Comparison of ENCODE assay signal across 17 cellular contexts in genomic region chr1:19071674-19072281, GRCh38.
DNase-seq lines count a peak whose midpoint lies in the region; FAIRE-seq and TF ChIP-seq lines count a peak whose summit lies in the region.
"Had no signal": no experiment of that assay in that cellular context is flagged by ENCODE, and none has a peak within 500 bp of the region (broad histone marks: within the 10 kb centered on the region; RNA-seq: fewer than 3 reads in every experiment).

No MANE protein-coding gene starts in this region.

- no peaks in the 10 kb centered on the region for H3K9me3 ChIP-seq in HUES6 (ENCODE audit: control insufficient read depth, insufficient read depth, low read depth, low read length)
- H3K9me3 ChIP-seq in prostate gland: no peaks in the 10 kb centered on the region
- H3K9me3 ChIP-seq: HAP-1 had no signal

- no peaks in the 10 kb centered on the region for H3K27me3 ChIP-seq in HUES6 (ENCODE audit: control insufficient read depth, insufficient read depth, low read length)
- no peaks in the 10 kb centered on the region for H3K27me3 ChIP-seq in prostate gland (replicated peaks; ENCODE audit: insufficient read depth)

- FAIRE-seq in GM12891 (lab: Jason Lieb, UNC): no peak
- FAIRE-seq: GM18507, HTR-8/SVneo had no signal

- peaks cover 37% of the 10 kb centered on the region for H3K36me3 Mint-ChIP-seq in endothelial cell (ENCODE audit: low read depth, unreplicated experiment)

- H3K27ac ChIP-seq in HUES6 (ENCODE audit: low read depth, low read length) (0 out of 2 replicates have a peak overlapping the region, but pooled peaks have one; percentile 9), prostate gland (peak overlapping the region; percentile 47 to 81)

- TF ChIP-seq POLR2A in GM12891 (IDR thresholded peaks at IDR 0.05; ENCODE audit: low read depth, low read length) (peak; percentile 3; the same call in 1 of the 2 replicates), prostate gland (IDR thresholded peaks at IDR 0.05) (no peak)

- H3K4me3 Mint-ChIP-seq in endothelial cell (ENCODE audit: unreplicated experiment): no peak overlapping the region

- DNase-seq in GM12891 (ENCODE audit: insufficient read length, low spot score): no peak
- no peak for DNase-seq in endothelial cell (ENCODE audit: low spot score)
- DNase-seq in prostate gland (ENCODE audit: low spot score): peak; percentile 75
- DNase-seq in SIG-M5 (lab: John Stamatoyannopoulos, UW): no peak
- DNase-seq in EL: no peak
- DNase-seq in SHP77 (lab: John Stamatoyannopoulos, UW): no peak
- DNase-seq: DMS53, KBM-7, NCI-H1048, NCI-H146, NCI-H226, NCI-H526, RPMI8226 had no signal

- H3K4me3 ChIP-seq in HUES6 (ENCODE audit: low read depth, low read length) (no peak overlapping the region), prostate gland (no peak overlapping the region)
- H3K4me3 ChIP-seq: HAP-1 had no signal

- no peaks in the 10 kb centered on the region for H3K9me3 Mint-ChIP-seq in endothelial cell (ENCODE audit: unreplicated experiment)

- intact Hi-C loops in prostate gland (cut with DNase I): loop anchor here (5.0 kb wide), 1 partner anchor 59 kb away; no protein-coding TSS in a partner anchor

- H3K4me1 ChIP-seq in HUES6 (ENCODE audit: control insufficient read depth, insufficient read depth, low read length) (peaks cover 17% of the 10 kb centered on the region; the same call in 1 of the 2 replicates), prostate gland (replicated peaks) (peaks cover 66% of the 10 kb centered on the region)
- H3K4me1 ChIP-seq: HAP-1 had no signal

- TF ChIP-seq CTCF in endothelial cell (IDR thresholded peaks at IDR 0.05; ENCODE audit: unreplicated experiment) (no peak), prostate gland (IDR thresholded peaks at IDR 0.05) (no peak)

- peaks cover 17% of the 10 kb centered on the region for H3K27me3 Mint-ChIP-seq in endothelial cell (ENCODE audit: unreplicated experiment)

- peaks cover 45% of the 10 kb centered on the region for H3K36me3 ChIP-seq in HUES6 (ENCODE audit: control insufficient read depth, insufficient read depth, low read length)
- H3K36me3 ChIP-seq in prostate gland: peaks cover 0 to 7% of the 10 kb centered on the region in 2 donors

- 51% methylated on average over 15 of the region's 15 CpGs for WGBS in prostate gland

- H3K27ac Mint-ChIP-seq in endothelial cell (ENCODE audit: unreplicated experiment): peak overlapping the region; percentile 57

- H3K4me1 Mint-ChIP-seq in endothelial cell (ENCODE audit: unreplicated experiment): no peaks in the 10 kb centered on the region

- H3K9ac ChIP-seq in HUES6 (ENCODE audit: low read length): no peak overlapping the region

TF ChIP-seq in GM12891, 5 proteins besides CTCF, POLR2A, EP300 and RAD21:
- TF ChIP-seq POU2F2 (IDR thresholded peaks at IDR 0.05; ENCODE audit: low read depth, low read length): no peak
